In genomic region chr1:11059166-11059989, GRCh38 we compare ENCODE assay signal across 9 cellular contexts. TPM values are rescaled to one million over a fixed set of nuclear protein-coding genes. Genes with fewer than 3 reads are reported as not detected.
DNase-seq lines count a peak whose midpoint lies in the region; ATAC-seq, FAIRE-seq and TF ChIP-seq lines count a peak whose summit lies in the region.
"Had no signal": no experiment of that assay in that cellular context is flagged by ENCODE, and none has a peak within 500 bp of the region (broad histone marks: within the 10 kb centered on the region; RNA-seq: fewer than 3 reads in every experiment).

No MANE protein-coding gene starts in this region.

- no peak for FAIRE-seq in A549 (lab: Jason Lieb, UNC)

- H3K27ac ChIP-seq in A549 (peak overlapping the region; percentile 95 to 100), WERI-Rb-1 (peak overlapping the region; percentile 79)

- H3K36me3 ChIP-seq in WERI-Rb-1 = peaks cover 44% of the 10 kb centered on the region

- peak; percentile 14 to 47 for ATAC-seq in A549
- ATAC-seq in GM18511 (IDR thresholded peaks at IDR 0.05; ENCODE audit: unreplicated experiment) = peak; percentile 23
- peak; percentile 17 for ATAC-seq in HG03103 (IDR thresholded peaks at IDR 0.05; ENCODE audit: low read depth, unreplicated experiment)

- WGBS in A549 (ENCODE audit: missing lambda C conversion rate) = 0% methylated on average over 5 of the region's 75 CpGs

- CTCF ChIA-PET in A549 (lab: Yijun Ruan, JAX) = interaction anchor here (0.6 to 4.8 kb wide), 3 partner anchors 19 to 21 kb away, joined by 3 to 33 read pairs (median 15); no protein-coding TSS in a partner anchor

- peak overlapping the region; percentile 91 for H3K4me2 ChIP-seq in A549

- POLR2A ChIA-PET in A549 (lab: Yijun Ruan, JAX) = interaction anchor here (0.6 to 1.0 kb wide), 2 partner anchors 9 to 21 kb away, joined by 3 read pairs; no protein-coding TSS in a partner anchor

- no peak for TF ChIP-seq CTCF in A549 (IDR thresholded peaks at IDR 0.05)
- TF ChIP-seq CTCF in WERI-Rb-1 (IDR thresholded peaks at IDR 0.05; ENCODE audit: low read depth, low read length) = no peak
- TF ChIP-seq CTCF in fibroblast of villous mesenchyme (IDR thresholded peaks at IDR 0.05; ENCODE audit: insufficient read depth, low read depth, low read length) = no peak
- TF ChIP-seq CTCF in retinal pigment epithelial cell (conservative IDR thresholded peaks at IDR 0.05; ENCODE audit: low read depth, low read length) = no peak

- peak overlapping the region; percentile 97 for H3K4me3 ChIP-seq in A549
- peak overlapping the region; percentile 90 for H3K4me3 ChIP-seq in WERI-Rb-1 (ENCODE audit: low read depth, low read length)
- H3K4me3 ChIP-seq in fibroblast of villous mesenchyme (ENCODE audit: low read depth, low read length) = peak overlapping the region; percentile 67
- peak overlapping the region; percentile 81 for H3K4me3 ChIP-seq in retinal pigment epithelial cell (ENCODE audit: low read length)

- TF ChIP-seq EP300 in A549 (IDR thresholded peaks at IDR 0.05) = no peak

- no peak for TF ChIP-seq RAD21 in A549 (conservative IDR thresholded peaks at IDR 0.05 in 1 of 2, IDR thresholded peaks at IDR 0.05 in 1 of 2)

- no peaks in the 10 kb centered on the region for H3K27me3 ChIP-seq in WERI-Rb-1 (ENCODE audit: insufficient read depth, low read depth, severe bottlenecking)

- H3K4me1 ChIP-seq in A549 = peaks cover 9% of the 10 kb centered on the region; the same call in 2 of the 3 replicates

- no peak; the same call in 1 of the 2 replicates for TF ChIP-seq POLR2A in A549 (IDR thresholded peaks at IDR 0.05; ENCODE audit: low read length)

- H3K9me3 ChIP-seq in A549 = no peaks in the 10 kb centered on the region
- H3K9me3 ChIP-seq in WERI-Rb-1 (ENCODE audit: severe bottlenecking) = no peaks in the 10 kb centered on the region

- DNase-seq in A549 (ENCODE audit: low read depth in 1 of 2, low spot score in 1 of 2) = no peak
- DNase-seq in WERI-Rb-1 = no peak
- peak; percentile 9 for DNase-seq in fibroblast of villous mesenchyme (ENCODE audit: low read depth)
- no peak for DNase-seq in retinal pigment epithelial cell (ENCODE audit: low read depth)
- no peak for DNase-seq in NCI-H187 treated with DMSO at 0.1 percent for 48 hours (lab: John Stamatoyannopoulos, UW)
- DNase-seq in NCI-H1694 (lab: John Stamatoyannopoulos, UW) = no peak

TF ChIP-seq in A549, 52 proteins besides CTCF, POLR2A, EP300 and RAD21:
- TF ChIP-seq PHF8 (IDR thresholded peaks at IDR 0.05; ENCODE audit: borderline replicate concordance, low read depth) = peak; percentile 31; the same call in 1 of the 2 replicates
- TF ChIP-seq NPAS2 (CRISPR knock-in tag; IDR thresholded peaks at IDR 0.05; ENCODE audit: borderline replicate concordance) = no peak
- TF ChIP-seq MAX (IDR thresholded peaks at IDR 0.05) = peak; percentile 72
- TF ChIP-seq HDAC2 (IDR thresholded peaks at IDR 0.05) = no peak

RNA-seq across cellular contexts. Expression of gene SRM, which starts 0.4 kb away (rescaled TPM):
- polyA plus RNA-seq in A549 (2011; rRNA removed) (30.8 and 43.6 TPM in 2 replicates), A549 (2017; fragmentation: RNase III; extraction: RNeasy Plus Mini Kit Qiagen cat#74134 plus additional on column Dnase treatment) (87.8 to 97.5 TPM (median 89.7 TPM) in 3 replicates)
- 186 and 208 TPM in 2 replicates for polyA plus RNA-seq in A549 (2012; cell fraction: cytosol; rRNA removed)
- 93.0 and 140 TPM in 2 replicates for polyA plus RNA-seq in A549 (2012; cell fraction: nucleus; rRNA removed)
- polyA minus RNA-seq in A549 (2011; rRNA and poly(A)+ RNA removed) = 62.6 and 97.6 TPM in 2 replicates
- 24.6 and 25.4 TPM in 2 replicates for total RNA-seq in fibroblast of villous mesenchyme

RNA-seq across cellular contexts. Expression of gene MASP2, which starts 12.3 kb away (rescaled TPM):
- 0.07 TPM in 1 of 2 replicates, not detected in the other for polyA plus RNA-seq in A549 (2011; rRNA removed)
- polyA plus RNA-seq in A549 (2012; cell fraction: cytosol; rRNA removed) = 0.19 and 0.21 TPM in 2 replicates
- polyA plus RNA-seq in A549 (2012; cell fraction: nucleus; rRNA removed) = 1.2 and 1.7 TPM in 2 replicates
- polyA plus RNA-seq in A549 (2017; fragmentation: RNase III; extraction: RNeasy Plus Mini Kit Qiagen cat#74134 plus additional on column Dnase treatment) = 0.08 to 0.25 TPM (median 0.12 TPM) in 3 replicates
- not detected in 2 replicates for polyA minus RNA-seq in A549 (2011; rRNA and poly(A)+ RNA removed)
- not detected in 2 replicates for total RNA-seq in fibroblast of villous mesenchyme
- total RNA-seq: myocyte had no signal

RNA-seq across cellular contexts. Expression of gene EXOSC10, which starts 40.3 kb away (rescaled TPM):
- polyA plus RNA-seq in A549 (2011; rRNA removed) (74.0 and 76.9 TPM in 2 replicates), A549 (2017; fragmentation: RNase III; extraction: RNeasy Plus Mini Kit Qiagen cat#74134 plus additional on column Dnase treatment) (45.4 to 47.8 TPM (median 47.4 TPM) in 3 replicates)
- polyA plus RNA-seq in A549 (2012; cell fraction: cytosol; rRNA removed) = 40.3 and 42.1 TPM in 2 replicates
- 74.3 and 97.9 TPM in 2 replicates for polyA plus RNA-seq in A549 (2012; cell fraction: nucleus; rRNA removed)
- 40.9 and 41.2 TPM in 2 replicates for polyA minus RNA-seq in A549 (2011; rRNA and poly(A)+ RNA removed)
- 48.0 and 60.5 TPM in 2 replicates for total RNA-seq in fibroblast of villous mesenchyme

RNA-seq across cellular contexts. Expression of gene TARDBP, which starts 46.9 kb away (rescaled TPM):
- polyA plus RNA-seq in A549 (2011; rRNA removed) (219 and 299 TPM in 2 replicates), A549 (2017; fragmentation: RNase III; extraction: RNeasy Plus Mini Kit Qiagen cat#74134 plus additional on column Dnase treatment) (245 to 264 TPM (median 264 TPM) in 3 replicates)
- polyA plus RNA-seq in A549 (2012; cell fraction: cytosol; rRNA removed) = 162 and 197 TPM in 2 replicates
- polyA plus RNA-seq in A549 (2012; cell fraction: nucleus; rRNA removed) = 71.2 and 117 TPM in 2 replicates
- polyA minus RNA-seq in A549 (2011; rRNA and poly(A)+ RNA removed) = 83.7 and 84.1 TPM in 2 replicates
- 92.8 and 108 TPM in 2 replicates for total RNA-seq in fibroblast of villous mesenchyme
